ENCODE assay signal across 8 cellular contexts in genomic region chr6:37500294-37500608, GRCh38.
DNase-seq lines count a peak whose midpoint lies in the region; ATAC-seq and TF ChIP-seq lines count a peak whose summit lies in the region.

No MANE protein-coding gene starts in this region.

- in situ Hi-C loops in brain microvascular endothelial cell (cut with HindIII; ENCODE audit: low pct_ligation_motif_present, low sequenced_read_pairs) = no loop called here

- H3K4me3 Mint-ChIP-seq in stimulated activated naive CD8-positive, alpha-beta T cell treated with anti-CD3 and anti-CD28 coated beads, Interleukin-15, Interleukin-2, amounts not matched to agents 100 ng/mL and 50 ng/mL, for 24 hours = peak overlapping the region; percentile 90

- no peak for ATAC-seq in stimulated activated naive CD8-positive, alpha-beta T cell treated with anti-CD3 and anti-CD28 coated beads, Interleukin-15, Interleukin-2, amounts not matched to agents 100 U/mL and 50 U/mL, for 24 hours
- ATAC-seq in HG03520 (IDR thresholded peaks at IDR 0.05; ENCODE audit: unreplicated experiment) = no peak

- H3K9ac ChIP-seq in mucosa of stomach (ENCODE audit: low read length) = peak overlapping the region; percentile 84

- TF ChIP-seq CTCF in brain microvascular endothelial cell (IDR thresholded peaks at IDR 0.05; ENCODE audit: low read depth, low read length, missing control alignments) = no peak

- H3K9me3 ChIP-seq in mucosa of stomach (ENCODE audit: control insufficient read depth, low read length) = no peaks in the 10 kb centered on the region

- peaks cover 93% of the 10 kb centered on the region for H3K4me1 Mint-ChIP-seq in stimulated activated naive CD8-positive, alpha-beta T cell treated with anti-CD3 and anti-CD28 coated beads, Interleukin-15, Interleukin-2, amounts not matched to agents 100 ng/mL and 50 ng/mL, for 24 hours (ENCODE audit: low read depth)

- DNase-seq in stimulated activated naive CD8-positive, alpha-beta T cell treated with anti-CD3 and anti-CD28 coated beads, Interleukin-15, Interleukin-2, amounts not matched to agents 100 U/mL and 50 U/mL, for 24 hours = no peak
- DNase-seq in brain microvascular endothelial cell (no peak), cortex of kidney (lab: John Stamatoyannopoulos, UW) (no peak), GM03348 (ENCODE audit: low spot score) (no peak), GDM1 (lab: John Stamatoyannopoulos, UW) (no peak)

- H3K9me3 Mint-ChIP-seq in stimulated activated naive CD8-positive, alpha-beta T cell treated with anti-CD3 and anti-CD28 coated beads, Interleukin-15, Interleukin-2, amounts not matched to agents 100 ng/mL and 50 ng/mL, for 24 hours = no peaks in the 10 kb centered on the region

- H3K4me1 ChIP-seq in mucosa of stomach (ENCODE audit: control insufficient read depth, insufficient read depth, low read length) = peaks cover 7% of the 10 kb centered on the region

- H3K27me3 ChIP-seq in brain microvascular endothelial cell (replicated peaks) (no peaks in the 10 kb centered on the region), mucosa of stomach (ENCODE audit: control insufficient read depth, insufficient read depth, low read length) (no peaks in the 10 kb centered on the region)

- H3K27ac Mint-ChIP-seq in stimulated activated naive CD8-positive, alpha-beta T cell treated with anti-CD3 and anti-CD28 coated beads, Interleukin-15, Interleukin-2, amounts not matched to agents 100 ng/mL and 50 ng/mL, for 24 hours = peak overlapping the region; percentile 94

- H3K27ac ChIP-seq in brain microvascular endothelial cell = no peak overlapping the region

- no peaks in the 10 kb centered on the region for H3K36me3 ChIP-seq in brain microvascular endothelial cell (replicated peaks)
- no peaks in the 10 kb centered on the region for H3K36me3 ChIP-seq in mucosa of stomach (ENCODE audit: control insufficient read depth, insufficient read depth, low read length)

- H3K27me3 Mint-ChIP-seq in stimulated activated naive CD8-positive, alpha-beta T cell treated with anti-CD3 and anti-CD28 coated beads, Interleukin-15, Interleukin-2, amounts not matched to agents 100 ng/mL and 50 ng/mL, for 24 hours = no peaks in the 10 kb centered on the region

- H3K4me3 ChIP-seq in brain microvascular endothelial cell (ENCODE audit: low read depth, low read length) (peak overlapping the region; percentile 78), mucosa of stomach (ENCODE audit: low read length) (peak overlapping the region; percentile 74)

- peaks cover 4% of the 10 kb centered on the region for H3K36me3 Mint-ChIP-seq in stimulated activated naive CD8-positive, alpha-beta T cell treated with anti-CD3 and anti-CD28 coated beads, Interleukin-15, Interleukin-2, amounts not matched to agents 100 ng/mL and 50 ng/mL, for 24 hours (ENCODE audit: low read depth)
